ENCODE assay signal across 10 cellular contexts in the genomic region with DNA sequence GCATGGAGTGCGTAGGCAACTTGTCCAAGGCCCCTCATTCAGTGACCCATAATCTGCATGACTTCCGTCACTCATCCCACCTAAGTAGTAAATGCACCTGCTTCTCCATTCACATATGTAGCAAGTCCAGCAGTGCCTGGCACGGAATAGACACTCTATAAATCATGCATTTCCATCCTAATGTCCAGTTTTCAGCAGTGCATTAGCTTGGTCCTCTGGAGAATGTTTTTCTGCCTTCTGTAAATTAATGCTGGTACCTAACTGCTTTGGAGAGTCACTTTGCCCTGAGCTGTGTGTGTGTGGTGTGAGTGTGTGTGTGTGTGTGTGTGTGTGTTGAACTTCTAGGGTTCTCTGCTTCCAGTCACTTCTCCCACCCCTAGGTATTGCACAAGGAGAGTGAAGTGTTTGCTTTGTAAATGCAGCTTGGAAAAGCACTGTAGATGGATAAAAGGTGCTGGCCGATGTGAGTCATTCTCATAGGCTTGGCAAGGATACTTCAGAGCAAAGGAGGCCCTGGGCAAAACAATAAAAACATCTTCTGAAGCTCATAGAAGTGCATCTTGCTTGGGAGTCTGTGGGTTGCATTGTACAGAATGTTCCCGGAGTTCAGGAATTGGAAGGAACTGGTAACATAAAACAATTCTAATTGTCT.
A peak's percentile ranks its signal among the peaks of the same experiment; 100 is the strongest.
DNase-seq lines count a peak whose midpoint lies in the region; ATAC-seq and TF ChIP-seq lines count a peak whose summit lies in the region.
"Had no signal": no experiment of that assay in that cellular context is flagged by ENCODE, and none has a peak within 500 bp of the region (broad histone marks: within the 10 kb centered on the region; RNA-seq: fewer than 3 reads in every experiment).

No MANE protein-coding gene starts in this region.

- peak; percentile 83 for ATAC-seq in Panc1
- peak; percentile 56 to 72 for ATAC-seq in gastrocnemius medialis
- ATAC-seq in activated naive CD4-positive, alpha-beta T cell treated with anti-CD3 and anti-CD28 coated beads, Interleukin-2, amount 50 U/mL, for 72 hours: no peak
- no peak for ATAC-seq in GM19397 (IDR thresholded peaks at IDR 0.05; ENCODE audit: unreplicated experiment)

- intact Hi-C loops in Panc1 (cut with micrococcal nuclease; ENCODE audit: unreplicated experiment): no loop called here
- intact Hi-C loops in gastrocnemius medialis (cut with DNase I; ENCODE audit: low total_unique reads): no loop called here
- intact Hi-C loops in CD4-positive, alpha-beta memory T cell (cut with micrococcal nuclease): no loop called here

- H3K4me1 Mint-ChIP-seq in CD4-positive, alpha-beta memory T cell: peaks cover 13 to 24% (median 16%) of the 10 kb centered on the region in 4 donors

- H3K36me3 Mint-ChIP-seq in CD4-positive, alpha-beta memory T cell: no peaks in the 10 kb centered on the region
- no peaks in the 10 kb centered on the region for H3K36me3 Mint-ChIP-seq in activated naive CD4-positive, alpha-beta T cell treated with anti-CD3 and anti-CD28 coated beads, Interleukin-2, amount 50 U/mL, for 72 hours

- H3K27me3 Mint-ChIP-seq in CD4-positive, alpha-beta memory T cell: peaks cover 0 to 1% of the 10 kb centered on the region in 2 donors

- H3K27ac Mint-ChIP-seq in CD4-positive, alpha-beta memory T cell: no peak overlapping the region
- H3K27ac Mint-ChIP-seq in activated naive CD4-positive, alpha-beta T cell treated with anti-CD3 and anti-CD28 coated beads, Interleukin-2, amount 50 U/mL, for 72 hours: no peak overlapping the region
- H3K27ac Mint-ChIP-seq: activated T-helper 2 cell treated with anti-CD3 and anti-CD28 coated beads, Interferon-gamma antibody, Interleukin-2, Interleukin-4, amounts not matched to agents 10 μg/mL and 5 μg/mL and 100 μg/mL, durations not matched to agents 14 hours and 24 hours and 36 hours had no signal

- no peak overlapping the region for H3K4me3 Mint-ChIP-seq in CD4-positive, alpha-beta memory T cell

- no peaks in the 10 kb centered on the region for H3K36me3 ChIP-seq in Panc1 (ENCODE audit: control insufficient read depth, insufficient read depth, low read length)
- no peaks in the 10 kb centered on the region for H3K36me3 ChIP-seq in gastrocnemius medialis
- no peaks in the 10 kb centered on the region for H3K36me3 ChIP-seq in CD4-positive, alpha-beta memory T cell (ENCODE audit: insufficient read depth, low read length)
- no peaks in the 10 kb centered on the region for H3K36me3 ChIP-seq in HAP-1 (replicated peaks)

- no peaks in the 10 kb centered on the region for H3K9me3 Mint-ChIP-seq in CD4-positive, alpha-beta memory T cell
- peaks cover 0 to 11% of the 10 kb centered on the region in 2 donors for H3K9me3 Mint-ChIP-seq in activated naive CD4-positive, alpha-beta T cell treated with anti-CD3 and anti-CD28 coated beads, Interleukin-2, amount 50 U/mL, for 72 hours
- H3K9me3 Mint-ChIP-seq: activated T-helper 2 cell treated with anti-CD3 and anti-CD28 coated beads, Interferon-gamma antibody, Interleukin-2, Interleukin-4, amounts not matched to agents 10 μg/mL and 5 μg/mL and 100 μg/mL, durations not matched to agents 14 hours and 24 hours and 36 hours had no signal

- H3K27ac ChIP-seq in Panc1 (ENCODE audit: low read length) (no peak overlapping the region), gastrocnemius medialis (no peak overlapping the region)
- no peak overlapping the region for H3K27ac ChIP-seq in CD4-positive, alpha-beta memory T cell (ENCODE audit: low read depth, low read length)
- H3K27ac ChIP-seq: psoas muscle had no signal

- DNase-seq in GM03348 (ENCODE audit: low spot score): peak; percentile 75
- DNase-seq in Panc1 (ENCODE audit: low read depth, low spot score): no peak
- DNase-seq in fibroblast of peridontal ligament (ENCODE audit: extremely low read depth): peak; percentile 82
- no peak for DNase-seq in gastrocnemius medialis
- DNase-seq in CD4-positive, alpha-beta memory T cell: no peak
- DNase-seq in activated naive CD4-positive, alpha-beta T cell treated with anti-CD3 and anti-CD28 coated beads, Interleukin-2, amount 50 U/mL, for 72 hours (ENCODE audit: low spot score in 2 of 2): no peak
- DNase-seq in HAP-1 (ENCODE audit: low spot score in 2 of 2): no peak
- DNase-seq: psoas muscle had no signal

- CTCF ChIA-PET in Panc1 (lab: Charles Lee): no interaction called here
- CTCF ChIA-PET in CD4-positive, alpha-beta memory T cell (lab: Charles Lee; ENCODE audit: partially characterized antibody): interaction anchor here (1.9 to 18.5 kb wide), 3 partner anchors 11 to 337 kb away, joined by 4 to 974 read pairs (median 27); no protein-coding TSS in a partner anchor

- H3K4me3 ChIP-seq in Panc1 (ENCODE audit: low read depth in 2 of 2, low read length in 2 of 2): no peak overlapping the region
- no peak overlapping the region for H3K4me3 ChIP-seq in gastrocnemius medialis
- no peak overlapping the region for H3K4me3 ChIP-seq in CD4-positive, alpha-beta memory T cell (ENCODE audit: low read length in 2 of 2)
- H3K4me3 ChIP-seq in HAP-1: no peak overlapping the region
- H3K4me3 ChIP-seq: psoas muscle had no signal

- no peaks in the 10 kb centered on the region for H3K9me3 ChIP-seq in Panc1 (ENCODE audit: control insufficient read depth, insufficient read depth, low read depth, low read length)
- H3K9me3 ChIP-seq in gastrocnemius medialis: no peaks in the 10 kb centered on the region
- no peaks in the 10 kb centered on the region for H3K9me3 ChIP-seq in CD4-positive, alpha-beta memory T cell (ENCODE audit: control insufficient read depth in 1 of 2, low read length in 2 of 2)
- H3K9me3 ChIP-seq in HAP-1: no peaks in the 10 kb centered on the region
- H3K9me3 ChIP-seq: psoas muscle had no signal

- no peak for TF ChIP-seq POLR2A in gastrocnemius medialis (IDR thresholded peaks at IDR 0.05)

- POLR2A ChIA-PET in Panc1 (lab: Charles Lee): no interaction called here
- POLR2A ChIA-PET in CD4-positive, alpha-beta memory T cell (lab: Charles Lee; ENCODE audit: partially characterized antibody): no interaction called here

- H3K27me3 ChIP-seq in Panc1 (ENCODE audit: control insufficient read depth, insufficient read depth, low read length) (no peaks in the 10 kb centered on the region), gastrocnemius medialis (no peaks in the 10 kb centered on the region), HAP-1 (ENCODE audit: low read depth) (no peaks in the 10 kb centered on the region)
- H3K27me3 ChIP-seq in CD4-positive, alpha-beta memory T cell (ENCODE audit: insufficient read depth, low read length): no peaks in the 10 kb centered on the region

- TF ChIP-seq CTCF in Panc1 (IDR thresholded peaks at IDR 0.05) (no peak), gastrocnemius medialis (IDR thresholded peaks at IDR 0.05 in 4 of 5, conservative IDR thresholded peaks at IDR 0.05 in 1 of 5) (no peak)

- in situ Hi-C loops in Panc1 (cut with HindIII; ENCODE audit: low pct_unique_long_range_greater_than_20kb, low sequenced_read_pairs) (no loop called here), gastrocnemius medialis (cut with MboI; ENCODE audit: low sequenced_read_pairs in 4 of 4) (loop anchor here (25.0 kb wide), 6 partner anchors 212 to 912 kb away; a partner anchor contains a TSS), HAP-1 (cut with MboI; ENCODE audit: low sequenced_read_pairs) (loop anchor here (25.0 kb wide), 1 partner anchor 912 kb away; no protein-coding TSS in a partner anchor)

- H3K4me1 ChIP-seq in Panc1 (ENCODE audit: control insufficient read depth, insufficient read depth, low read length) (no peaks in the 10 kb centered on the region), gastrocnemius medialis (no peaks in the 10 kb centered on the region), HAP-1 (no peaks in the 10 kb centered on the region)
- peaks cover 16% of the 10 kb centered on the region for H3K4me1 ChIP-seq in CD4-positive, alpha-beta memory T cell (ENCODE audit: insufficient read depth, low read length)
- H3K4me1 ChIP-seq: psoas muscle had no signal

- BruUV-seq in Panc1 (replicated peaks; lab: Mats Ljungman, UMichigan): no TSS peak

Comparison
In these comparisons a context has a peak if more than half of its experiments do, and no peak if none do; other contexts are left out.
1. DNase-seq: peak in GM03348 (single experiment) and fibroblast of peridontal ligament (single experiment); none in Panc1 (single experiment), gastrocnemius medialis (0 of 2), CD4-positive, alpha-beta memory T cell (0 of 5), activated naive CD4-positive, alpha-beta T cell treated with anti-CD3 and anti-CD28 coated beads, Interleukin-2, amount 50 U/mL, for 72 hours (0 of 2) and HAP-1 (0 of 2).
2. ATAC-seq: peak in Panc1 (single experiment) and gastrocnemius medialis (2 of 2); none in activated naive CD4-positive, alpha-beta T cell treated with anti-CD3 and anti-CD28 coated beads, Interleukin-2, amount 50 U/mL, for 72 hours (0 of 2) and GM19397 (single experiment).